Comparison of ENCODE assay signal across 8 cellular contexts in the genomic region with DNA sequence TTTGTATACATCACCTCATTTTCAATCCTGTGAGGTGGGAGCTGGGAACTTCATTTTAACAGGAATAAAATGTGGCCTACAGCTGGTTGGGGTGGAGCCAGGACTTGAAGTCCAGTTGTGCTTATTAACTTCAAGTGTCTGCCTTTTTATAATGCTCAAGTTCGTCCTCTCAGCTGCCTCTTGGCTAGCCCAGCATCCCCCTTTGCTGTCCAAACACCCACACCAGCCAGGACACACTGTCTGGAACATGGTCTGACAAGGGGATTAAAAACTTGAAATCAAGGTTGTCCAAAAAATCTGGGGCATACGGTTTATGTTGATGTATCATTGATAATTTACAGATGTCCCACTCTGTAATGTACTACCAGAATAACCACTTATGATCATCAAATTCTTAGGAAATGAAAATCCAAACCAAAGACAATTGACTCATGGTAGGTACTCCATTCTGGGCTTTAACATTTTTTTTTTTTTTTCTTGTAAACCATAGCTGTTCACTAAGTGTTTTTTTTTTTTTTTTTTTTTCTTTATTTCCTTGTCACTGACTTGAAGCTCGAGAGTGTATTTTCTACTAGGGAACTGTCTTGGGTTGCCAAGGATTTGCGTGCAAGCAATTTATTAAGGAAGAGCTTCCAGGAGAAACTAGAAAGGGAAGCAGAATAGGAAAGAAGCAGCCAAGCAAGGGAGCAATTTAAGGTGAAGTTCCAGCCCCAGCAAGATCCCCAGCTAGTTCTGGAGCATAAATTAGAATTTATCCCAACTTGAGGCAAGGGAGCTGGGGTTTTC.
A peak's percentile ranks its signal among the peaks of the same experiment; 100 is the strongest.
DNase-seq lines count a peak whose midpoint lies in the region; ATAC-seq, FAIRE-seq and TF ChIP-seq lines count a peak whose summit lies in the region.

No MANE protein-coding gene starts in this region.

- ATAC-seq in HepG2 (no peak), thoracic aorta (ENCODE audit: insufficient number of reproducible peaks, low FRiP score, low read depth) (no peak)

- no peaks in the 10 kb centered on the region for H3K9me3 ChIP-seq in CD4-positive, alpha-beta memory T cell (ENCODE audit: control insufficient read depth in 1 of 2, low read length in 2 of 2)
- H3K9me3 ChIP-seq in HepG2 (ENCODE audit: low read length): 0 out of 2 replicates have a peak, but pooled peaks cover 5% of the 10 kb centered on the region
- no peaks in the 10 kb centered on the region for H3K9me3 ChIP-seq in thoracic aorta

- H3K4me1 Mint-ChIP-seq in CD4-positive, alpha-beta memory T cell: peaks cover 20 to 45% (median 33%) of the 10 kb centered on the region in 4 donors

- H3K4me1 ChIP-seq in CD4-positive, alpha-beta memory T cell (ENCODE audit: insufficient read depth, low read length): peaks cover 27% of the 10 kb centered on the region
- H3K4me1 ChIP-seq in HepG2 (ENCODE audit: insufficient read depth, low read length) (peaks cover 13% of the 10 kb centered on the region), thoracic aorta (ENCODE audit: control insufficient read depth in 1 of 2, low read depth in 2 of 2) (peaks cover 3 to 13% of the 10 kb centered on the region in 2 donors)

- H3K9ac ChIP-seq in HepG2 (ENCODE audit: insufficient read depth, low read depth, low read length): no peak overlapping the region

- H2AFZ ChIP-seq in HepG2 (ENCODE audit: low read length): no peak overlapping the region

- no peak for TF ChIP-seq POLR2A in HepG2 (IDR thresholded peaks at IDR 0.05; ENCODE audit: insufficient read depth in 1 of 2, low read depth in 2 of 2, low read length in 2 of 2)

- peak overlapping the region; percentile 49 to 59 for H3K4me3 ChIP-seq in CD4-positive, alpha-beta memory T cell (ENCODE audit: low read length in 2 of 2)
- peak overlapping the region; percentile 53 for H3K4me3 ChIP-seq in brain microvascular endothelial cell (ENCODE audit: low read depth, low read length)
- no peak overlapping the region for H3K4me3 ChIP-seq in HepG2 (replicated peaks in 1 of 3; ENCODE audit: insufficient read depth in 1 of 3, low read depth in 2 of 3, low read length in 3 of 3)
- H3K4me3 ChIP-seq in thoracic aorta: peak overlapping the region; percentile 74

- H4K20me1 ChIP-seq in HepG2 (ENCODE audit: insufficient read depth, low read length): no peaks in the 10 kb centered on the region

- in situ Hi-C loops in brain microvascular endothelial cell (cut with HindIII; ENCODE audit: low pct_ligation_motif_present, low sequenced_read_pairs) (no loop called here), HepG2 (cut with HindIII; ENCODE audit: extremely low pct_ligation_motif_present, low pct_unique_long_range_greater_than_20kb) (no loop called here)

- TF ChIP-seq CTCF in brain microvascular endothelial cell (IDR thresholded peaks at IDR 0.05; ENCODE audit: low read depth, low read length, missing control alignments) (no peak), HepG2 (CRISPR knock-in tag; IDR thresholded peaks at IDR 0.05) (no peak), thoracic aorta (IDR thresholded peaks at IDR 0.05) (no peak)

- H3K27ac ChIP-seq in CD4-positive, alpha-beta memory T cell (ENCODE audit: low read depth, low read length): peak overlapping the region; percentile 54
- no peak overlapping the region for H3K27ac ChIP-seq in brain microvascular endothelial cell
- no peak overlapping the region for H3K27ac ChIP-seq in HepG2 (ENCODE audit: extremely low read length, insufficient read depth, low read length)
- H3K27ac ChIP-seq in thoracic aorta: peak overlapping the region; percentile 13 to 42

- TF ChIP-seq EP300 in HepG2 (IDR thresholded peaks at IDR 0.05; ENCODE audit: low read depth in 2 of 2, low read length in 2 of 2): no peak
- no peak for TF ChIP-seq EP300 in HepG2 (CRISPR knock-in tag; IDR thresholded peaks at IDR 0.05; ENCODE audit: borderline replicate concordance)

- peak overlapping the region; percentile 80 to 98 (median 92) for H3K27ac Mint-ChIP-seq in CD4-positive, alpha-beta memory T cell

- TF ChIP-seq RAD21 in HepG2 (CRISPR knock-in tag; IDR thresholded peaks at IDR 0.05): no peak

- H3K9me3 Mint-ChIP-seq in CD4-positive, alpha-beta memory T cell: peaks cover 0 to 4% (median 0%) of the 10 kb centered on the region in 8 donors

- H3K27me3 Mint-ChIP-seq in CD4-positive, alpha-beta memory T cell: no peaks in the 10 kb centered on the region

- no TSS peak for BruUV-seq in HepG2 (replicated peaks; lab: Mats Ljungman, UMichigan)

- H3K4me3 Mint-ChIP-seq in CD4-positive, alpha-beta memory T cell: peak overlapping the region; percentile 78 to 90 (median 82)

- no peaks in the 10 kb centered on the region for H3K79me2 ChIP-seq in HepG2 (ENCODE audit: insufficient read depth, low read length)

- H3K27me3 ChIP-seq in CD4-positive, alpha-beta memory T cell (ENCODE audit: insufficient read depth, low read length): no peaks in the 10 kb centered on the region
- H3K27me3 ChIP-seq in brain microvascular endothelial cell (replicated peaks) (no peaks in the 10 kb centered on the region), HepG2 (ENCODE audit: control insufficient read depth in 1 of 2, insufficient read depth in 2 of 2, low read length in 2 of 2) (peaks cover 0 to 15% of the 10 kb centered on the region in 2 experiments; a peak in 2 of 5 replicates), thoracic aorta (replicated peaks; ENCODE audit: insufficient read depth) (no peaks in the 10 kb centered on the region)

- POLR2A ChIA-PET in CD4-positive, alpha-beta memory T cell (lab: Charles Lee; ENCODE audit: partially characterized antibody): interaction anchor here (0.7 to 4.6 kb wide), 11 partner anchors 11 to 192 kb away, joined by 3 to 37 read pairs (median 4); no protein-coding TSS in a partner anchor
- POLR2A ChIA-PET in HepG2 (lab: Yijun Ruan, JAX): no interaction called here

- H3K4me2 ChIP-seq in HepG2 (ENCODE audit: low read depth, low read length): peak overlapping the region; percentile 61

- DNase-seq in CD4-positive, alpha-beta memory T cell: no peak
- DNase-seq in NCI-H1092 treated with DMSO at 0.1 percent for 48 hours (lab: John Stamatoyannopoulos, UW): peak; percentile 78
- no peak for DNase-seq in brain microvascular endothelial cell
- DNase-seq in HepG2 (ENCODE audit: low spot score): no peak
- DNase-seq in thoracic aorta (ENCODE audit: low spot score): no peak
- DNase-seq in glomerular visceral epithelial cell (ENCODE audit: extremely low spot score): no peak
- DNase-seq in stimulated activated CD4-positive, alpha-beta T cell treated with anti-CD3 and anti-CD28 coated beads, Interleukin-4, amount 100 ng/mL, for 4 hours: no peak
- DNase-seq in NAMALWA (ENCODE audit: low spot score): no peak

- 63% methylated on average over 4 of the region's 4 CpGs for WGBS in HepG2 (ENCODE audit: low lambda C conversion rate)

- no peaks in the 10 kb centered on the region for H3K36me3 ChIP-seq in CD4-positive, alpha-beta memory T cell (ENCODE audit: insufficient read depth, low read length)
- H3K36me3 ChIP-seq in brain microvascular endothelial cell (replicated peaks) (no peaks in the 10 kb centered on the region), HepG2 (replicated peaks in 1 of 2; ENCODE audit: control insufficient read depth in 1 of 2, insufficient read depth in 2 of 2, low read length in 2 of 2) (no peaks in the 10 kb centered on the region), thoracic aorta (no peaks in the 10 kb centered on the region)

- intact Hi-C loops in CD4-positive, alpha-beta memory T cell (cut with micrococcal nuclease): no loop called here
- intact Hi-C loops in HepG2 (cut with micrococcal nuclease; ENCODE audit: unreplicated experiment): no loop called here

- CTCF ChIA-PET in CD4-positive, alpha-beta memory T cell (lab: Charles Lee; ENCODE audit: partially characterized antibody): interaction anchor here (0.6 to 1.3 kb wide), 6 partner anchors 8 to 287 kb away, joined by 3 to 7 read pairs (median 3); no protein-coding TSS in a partner anchor
- CTCF ChIA-PET in HepG2 (lab: Yijun Ruan, JAX; ENCODE audit: low intra/inter-chr PET ratio, low total read pairs): no interaction called here

- H3K36me3 Mint-ChIP-seq in CD4-positive, alpha-beta memory T cell: no peaks in the 10 kb centered on the region

- FAIRE-seq in HepG2 (lab: Jason Lieb, UNC): no peak

TF ChIP-seq in HepG2, 621 proteins besides CTCF, POLR2A, EP300 and RAD21:
- 0 out of 2 replicates have a peak, but pooled peaks have one; percentile 0 for TF ChIP-seq ZBTB20 (CRISPR knock-in tag; IDR thresholded peaks at IDR 0.05; ENCODE audit: borderline replicate concordance, low read depth)
- TF ChIP-seq CC2D1A (CRISPR knock-in tag; IDR thresholded peaks at IDR 0.05): no peak
- TF ChIP-seq, protein P1, sequence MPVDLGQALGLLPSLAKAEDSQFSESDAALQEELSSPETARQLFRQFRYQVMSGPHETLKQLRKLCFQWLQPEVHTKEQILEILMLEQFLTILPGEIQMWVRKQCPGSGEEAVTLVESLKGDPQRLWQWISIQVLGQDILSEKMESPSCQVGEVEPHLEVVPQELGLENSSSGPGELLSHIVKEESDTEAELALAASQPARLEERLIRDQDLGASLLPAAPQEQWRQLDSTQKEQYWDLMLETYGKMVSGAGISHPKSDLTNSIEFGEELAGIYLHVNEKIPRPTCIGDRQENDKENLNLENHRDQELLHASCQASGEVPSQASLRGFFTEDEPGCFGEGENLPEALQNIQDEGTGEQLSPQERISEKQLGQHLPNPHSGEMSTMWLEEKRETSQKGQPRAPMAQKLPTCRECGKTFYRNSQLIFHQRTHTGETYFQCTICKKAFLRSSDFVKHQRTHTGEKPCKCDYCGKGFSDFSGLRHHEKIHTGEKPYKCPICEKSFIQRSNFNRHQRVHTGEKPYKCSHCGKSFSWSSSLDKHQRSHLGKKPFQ (CRISPR knock-in tag; IDR thresholded peaks at IDR 0.05; ENCODE audit: insufficient replicate concordance): peak; percentile 1
TF ChIP-seq in HepG2: peak in this region for 2.

Comparison
In these comparisons a context has a peak if more than half of its experiments do, and no peak if none do; other contexts are left out.
1. H3K27ac ChIP-seq: peak in CD4-positive, alpha-beta memory T cell (single experiment) and thoracic aorta (2 of 2); none in brain microvascular endothelial cell (single experiment) and HepG2 (single experiment).
2. H3K4me3 ChIP-seq: peak in CD4-positive, alpha-beta memory T cell (2 of 2), brain microvascular endothelial cell (single experiment) and thoracic aorta (single experiment); none in HepG2 (0 of 3).